Comparison of ENCODE assay signal across 20 cellular contexts in the genomic region with DNA sequence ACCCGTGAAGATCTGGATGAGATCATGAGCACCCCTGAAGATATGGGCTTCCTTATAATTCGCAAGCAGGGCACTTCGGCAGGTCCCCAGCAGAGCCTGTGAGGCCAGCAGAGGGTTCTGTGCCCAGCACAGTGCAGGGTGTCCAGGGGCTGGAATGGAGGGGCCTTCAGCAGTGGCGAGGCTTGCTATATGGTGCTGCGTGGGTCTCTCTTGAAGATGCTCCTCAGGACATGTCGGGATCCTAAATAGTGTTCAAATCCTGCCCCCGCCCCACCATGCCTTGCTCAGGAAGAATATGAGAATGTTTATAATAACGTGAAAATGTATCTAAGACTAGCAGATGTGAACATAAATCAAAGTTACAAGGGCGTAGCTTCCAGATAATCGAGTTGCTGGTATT.
DNase-seq lines count a peak whose midpoint lies in the region; ATAC-seq and TF ChIP-seq lines count a peak whose summit lies in the region.
"Had no signal": no experiment of that assay in that cellular context is flagged by ENCODE, and none has a peak within 500 bp of the region (broad histone marks: within the 10 kb centered on the region; RNA-seq: fewer than 3 reads in every experiment).

No MANE protein-coding gene starts in this region.

- H4K20me1 ChIP-seq in IMR-90 (ENCODE audit: insufficient read depth, low read length) = peaks cover 51% of the 10 kb centered on the region

- ATAC-seq in activated CD4-positive, alpha-beta T cell treated with anti-CD3 and anti-CD28 coated beads for 36 hours = no peak
- ATAC-seq in IMR-90 (ENCODE audit: low read depth) (no peak), gastroesophageal sphincter (no peak), lower lobe of right lung (no peak)
- ATAC-seq in stimulated activated effector memory CD8-positive, alpha-beta T cell treated with anti-CD3 and anti-CD28 coated beads, Interleukin-12 subunit alpha, Interleukin-12 subunit beta, amount 100 ng/mL, for 72 hours = no peak

- dilution Hi-C loops in IMR-90 (cut with HindIII; ENCODE audit: low sequenced_read_pairs, unreplicated experiment) = no loop called here

- H3K23ac ChIP-seq in IMR-90 (ENCODE audit: low read depth, low read length) = peak overlapping the region; percentile 3; the same call in 1 of the 2 replicates

- H3K36me3 Mint-ChIP-seq in activated CD4-positive, alpha-beta T cell treated with anti-CD3 and anti-CD28 coated beads for 36 hours (ENCODE audit: low read depth) = peaks cover 37% of the 10 kb centered on the region
- H3K36me3 Mint-ChIP-seq in stimulated activated effector memory CD8-positive, alpha-beta T cell treated with anti-CD3 and anti-CD28 coated beads, Interleukin-12 subunit alpha, Interleukin-12 subunit beta, amount 100 ng/mL, for 72 hours = peaks cover 98% of the 10 kb centered on the region

- peak overlapping the region; percentile 59; the same call in 1 of the 2 replicates for H3K27ac ChIP-seq in IMR-90 (ENCODE audit: insufficient read depth, low read length)
- H3K27ac ChIP-seq in gastroesophageal sphincter = peak overlapping the region; percentile 48 to 85 (median 84)
- no peak overlapping the region for H3K27ac ChIP-seq in lower lobe of right lung
- H3K27ac ChIP-seq: 22Rv1, brain microvascular endothelial cell, dorsolateral prefrontal cortex, HL-60 had no signal

- TF ChIP-seq POLR2A in IMR-90 (IDR thresholded peaks at IDR 0.05; ENCODE audit: low read depth, low read length) = no peak
- no peak for TF ChIP-seq POLR2A in gastroesophageal sphincter (IDR thresholded peaks at IDR 0.05)

- intact Hi-C loops in activated CD4-positive, alpha-beta T cell treated with anti-CD3 and anti-CD28 coated beads for 36 hours (cut with DNase I, micrococcal nuclease) = no loop called here
- intact Hi-C loops in IMR-90 (cut with micrococcal nuclease) (no loop called here), lower lobe of right lung (cut with DNase I) (no loop called here)

- H3K4me1 ChIP-seq in IMR-90 (ENCODE audit: control insufficient read depth, insufficient read depth, low read length) (peaks cover 17% of the 10 kb centered on the region), gastroesophageal sphincter (peaks cover 9 to 100% (median 56%) of the 10 kb centered on the region in 3 donors), lower lobe of right lung (peaks cover 93% of the 10 kb centered on the region)

- no peaks in the 10 kb centered on the region for H3K27me3 ChIP-seq in IMR-90 (ENCODE audit: control insufficient read depth, insufficient read depth, low read length)
- H3K27me3 ChIP-seq in gastroesophageal sphincter = no peaks in the 10 kb centered on the region
- H3K27me3 ChIP-seq in lower lobe of right lung (ENCODE audit: low read depth) = no peaks in the 10 kb centered on the region
- H3K27me3 ChIP-seq: BE2C, brain microvascular endothelial cell, dorsolateral prefrontal cortex had no signal

- WGBS in IMR-90 (ENCODE audit: extremely low coverage in 2 of 2, insufficient read length in 1 of 2), 2 experiments = 96% methylated on average over 4 of the region's 10 CpGs; no CpG with 5 or more reads in 1 of the 2 experiments
- WGBS in gastroesophageal sphincter (ENCODE audit: low coverage in 1 of 2), 2 donors = 54 to 74% methylated on average over 5 to 9 of the region's 10 CpGs

- no peak overlapping the region for H3K4me2 ChIP-seq in IMR-90 (ENCODE audit: low read depth, low read length)

- peaks cover 24% of the 10 kb centered on the region for H3K36me3 ChIP-seq in IMR-90 (ENCODE audit: control insufficient read depth, insufficient read depth, low read length)
- H3K36me3 ChIP-seq in gastroesophageal sphincter = peaks cover 0 to 16% of the 10 kb centered on the region in 2 donors
- peaks cover 44% of the 10 kb centered on the region for H3K36me3 ChIP-seq in lower lobe of right lung

- H2BK15ac ChIP-seq in IMR-90 (ENCODE audit: low read depth, low read length) = no peak overlapping the region

- in situ Hi-C loops in IMR-90 (cut with MboI; ENCODE audit: low sequenced_read_pairs) = loop anchor here (25.0 kb wide), 1 partner anchor 626 kb away; no protein-coding TSS in a partner anchor

- no peak overlapping the region for H2AFZ ChIP-seq in IMR-90 (replicated peaks; ENCODE audit: low read length, poor library complexity)

- no peak overlapping the region for H2BK120ac ChIP-seq in IMR-90 (ENCODE audit: low read depth, low read length)

- H2AK5ac ChIP-seq in IMR-90 (ENCODE audit: low read depth, low read length) = no peak overlapping the region

- peaks cover 49 to 90% of the 10 kb centered on the region in 2 experiments for H3K79me1 ChIP-seq in IMR-90 (ENCODE audit: low read depth in 1 of 2, low read length in 2 of 2)

- TF ChIP-seq RAD21 in IMR-90 (IDR thresholded peaks at IDR 0.05; ENCODE audit: low read length) = no peak

- no peak overlapping the region for H4K8ac ChIP-seq in IMR-90 (ENCODE audit: low read depth in 2 of 2, low read length in 2 of 2)

- H3K56ac ChIP-seq in IMR-90 (ENCODE audit: extremely low read depth, insufficient read depth, low read length) = no peak overlapping the region

- H3K4me3 Mint-ChIP-seq in activated CD4-positive, alpha-beta T cell treated with anti-CD3 and anti-CD28 coated beads for 36 hours = no peak overlapping the region
- no peak overlapping the region for H3K4me3 Mint-ChIP-seq in stimulated activated effector memory CD8-positive, alpha-beta T cell treated with anti-CD3 and anti-CD28 coated beads, Interleukin-12 subunit alpha, Interleukin-12 subunit beta, amount 100 ng/mL, for 72 hours
- H3K4me3 Mint-ChIP-seq: mesothelial cell of epicardium had no signal

- H4K5ac ChIP-seq in IMR-90 (ENCODE audit: low read depth, low read length) = no peak overlapping the region

- H3K4me1 Mint-ChIP-seq in activated CD4-positive, alpha-beta T cell treated with anti-CD3 and anti-CD28 coated beads for 36 hours = peaks cover 43% of the 10 kb centered on the region
- H3K4me1 Mint-ChIP-seq in stimulated activated effector memory CD8-positive, alpha-beta T cell treated with anti-CD3 and anti-CD28 coated beads, Interleukin-12 subunit alpha, Interleukin-12 subunit beta, amount 100 ng/mL, for 72 hours = peaks cover 65% of the 10 kb centered on the region

- H3K4me3 ChIP-seq in IMR-90 (ENCODE audit: insufficient read depth, low read depth, low read length) (no peak overlapping the region), gastroesophageal sphincter (no peak overlapping the region), lower lobe of right lung (no peak overlapping the region)
- H3K4me3 ChIP-seq: dorsolateral prefrontal cortex had no signal

- H3K27ac Mint-ChIP-seq in activated CD4-positive, alpha-beta T cell treated with anti-CD3 and anti-CD28 coated beads for 36 hours = peak overlapping the region; percentile 69
- H3K27ac Mint-ChIP-seq in stimulated activated effector memory CD8-positive, alpha-beta T cell treated with anti-CD3 and anti-CD28 coated beads, Interleukin-12 subunit alpha, Interleukin-12 subunit beta, amount 100 ng/mL, for 72 hours = peak overlapping the region; percentile 83
- H3K27ac Mint-ChIP-seq: mesothelial cell of epicardium had no signal

- TF ChIP-seq EP300 in gastroesophageal sphincter (IDR thresholded peaks at IDR 0.05) = no peak

- DNase-seq in activated CD4-positive, alpha-beta T cell treated with anti-CD3 and anti-CD28 coated beads for 36 hours = no peak
- no peak for DNase-seq in activated CD4-positive, alpha-beta T cell treated with anti-CD3 and anti-CD28 coated beads, Interleukin-2, amount 50 U/mL, for 48 hours
- DNase-seq in IMR-90 (no peak), lower lobe of right lung (no peak), DMS153 (lab: John Stamatoyannopoulos, UW) (no peak), 8988T (no peak)
- no peak for DNase-seq in stimulated activated effector memory CD8-positive, alpha-beta T cell treated with anti-CD3 and anti-CD28 coated beads, Interleukin-12 subunit alpha, Interleukin-12 subunit beta, amount 100 ng/mL, for 72 hours (ENCODE audit: low spot score in 2 of 2)
- DNase-seq: activated naive CD4-positive, alpha-beta T cell; BE2C; brain microvascular endothelial cell; dorsolateral prefrontal cortex; head of caudate nucleus; MV-4-11; NCI-H2029; NCI-H524; T-helper 2 cell had no signal

- no peaks in the 10 kb centered on the region for H3K27me3 Mint-ChIP-seq in activated CD4-positive, alpha-beta T cell treated with anti-CD3 and anti-CD28 coated beads for 36 hours

- no peak overlapping the region; the same call in 1 of the 2 replicates for H3K18ac ChIP-seq in IMR-90 (ENCODE audit: low read depth, low read length)

- H2AK9ac ChIP-seq in IMR-90 (replicated peaks; ENCODE audit: low read depth, low read length, poor library complexity) = no peak overlapping the region

- TF ChIP-seq CTCF in IMR-90 (conservative IDR thresholded peaks at IDR 0.05; ENCODE audit: low read depth, low read length) = no peak
- no peak for TF ChIP-seq CTCF in gastroesophageal sphincter (IDR thresholded peaks at IDR 0.05)
- no peak for TF ChIP-seq CTCF in lower lobe of right lung (IDR thresholded peaks at IDR 0.05)

- H3K9me1 ChIP-seq in IMR-90 (ENCODE audit: insufficient read depth, low read length) = peaks cover 29% of the 10 kb centered on the region

- H3K9ac ChIP-seq in IMR-90 (ENCODE audit: low read depth, low read length) = no peak overlapping the region

- BruUV-seq in IMR-90 (replicated peaks; lab: Mats Ljungman, UMichigan) = no TSS peak

- peak overlapping the region; percentile 4; the same call in 1 of the 2 replicates for H3K4ac ChIP-seq in IMR-90 (ENCODE audit: low read depth, low read length)

- H2BK5ac ChIP-seq in IMR-90 (ENCODE audit: low read depth, low read length, poor library complexity, severe bottlenecking) = no peak overlapping the region

- H2BK20ac ChIP-seq in IMR-90 (ENCODE audit: low read depth, low read length) = no peak overlapping the region

- H4K91ac ChIP-seq in IMR-90 (ENCODE audit: insufficient read depth, low read depth, low read length) = no peak overlapping the region

- H3K9me3 ChIP-seq in IMR-90 (ENCODE audit: control insufficient read depth, insufficient read depth, low read length) (no peaks in the 10 kb centered on the region), gastroesophageal sphincter (no peaks in the 10 kb centered on the region), lower lobe of right lung (no peaks in the 10 kb centered on the region)
- H3K9me3 ChIP-seq: BE2C had no signal

- no peak overlapping the region for H3K14ac ChIP-seq in IMR-90 (replicated peaks; ENCODE audit: low read depth, low read length)

- H3K9me3 Mint-ChIP-seq in activated CD4-positive, alpha-beta T cell treated with anti-CD3 and anti-CD28 coated beads for 36 hours (ENCODE audit: low read depth) = no peaks in the 10 kb centered on the region
- H3K9me3 Mint-ChIP-seq in stimulated activated effector memory CD8-positive, alpha-beta T cell treated with anti-CD3 and anti-CD28 coated beads, Interleukin-12 subunit alpha, Interleukin-12 subunit beta, amount 100 ng/mL, for 72 hours = no peaks in the 10 kb centered on the region
- H3K9me3 Mint-ChIP-seq: mesothelial cell of epicardium had no signal

- POLR2A ChIA-PET in activated CD4-positive, alpha-beta T cell treated with anti-CD3 and anti-CD28 coated beads for 36 hours (lab: Charles Lee) = no interaction called here
- POLR2A ChIA-PET in IMR-90 (lab: Charles Lee; ENCODE audit: unreplicated experiment) = no interaction called here

- CTCF ChIA-PET in activated CD4-positive, alpha-beta T cell treated with anti-CD3 and anti-CD28 coated beads for 36 hours (lab: Charles Lee) = no interaction called here
- CTCF ChIA-PET in IMR-90 (lab: Yijun Ruan, JAX) = no interaction called here

TF ChIP-seq in IMR-90, 13 proteins besides CTCF, POLR2A, EP300 and RAD21 (continues in another document):
- TF ChIP-seq NFE2L2 (IDR thresholded peaks at IDR 0.05; ENCODE audit: low read depth, low read length) = no peak
